10 cellular contexts compared by ENCODE assay signal in the genomic region with DNA sequence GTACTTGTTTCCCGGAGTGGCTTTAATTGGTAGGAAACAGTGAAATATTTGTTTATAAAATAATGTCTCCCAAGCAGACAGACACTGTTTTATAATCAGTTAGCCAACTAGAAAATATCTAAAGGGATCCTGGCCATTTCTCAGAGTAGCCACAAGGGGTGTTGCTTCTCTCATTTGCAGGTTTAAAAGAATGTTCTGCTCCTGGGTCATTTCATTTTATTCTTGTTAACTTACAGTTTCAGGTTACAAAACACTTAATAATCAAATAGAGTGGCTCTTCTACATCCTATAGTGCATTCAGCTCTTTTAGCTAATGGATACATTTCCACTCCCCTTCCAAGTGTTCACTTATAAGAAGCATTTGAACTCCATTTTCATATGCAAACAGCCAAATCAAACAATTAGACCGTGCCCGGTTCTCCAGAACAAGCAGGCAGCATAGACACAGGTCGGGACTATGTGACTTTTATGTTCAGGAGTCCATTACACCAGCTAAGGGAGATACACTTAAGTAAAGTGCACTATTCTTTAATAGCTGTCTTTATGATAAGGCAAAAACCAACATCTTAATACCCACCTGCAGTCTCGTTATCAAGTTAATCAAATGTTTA.
DNase-seq lines count a peak whose midpoint lies in the region; ATAC-seq and TF ChIP-seq lines count a peak whose summit lies in the region.
"Had no signal": no experiment of that assay in that cellular context is flagged by ENCODE, and none has a peak within 500 bp of the region (broad histone marks: within the 10 kb centered on the region; RNA-seq: fewer than 3 reads in every experiment).

No MANE protein-coding gene starts in this region.

- no peak overlapping the region for H3K27ac Mint-ChIP-seq in activated CD4-positive, alpha-beta T cell treated with anti-CD3 and anti-CD28 coated beads, Interleukin-2, amount 10 ng/mL, durations not matched to agents 24 days and 14 days

- intact Hi-C loops in sciatic nerve (cut with DNase I) = no loop called here
- intact Hi-C loops in activated CD4-positive, alpha-beta T cell treated with anti-CD3 and anti-CD28 coated beads, Interleukin-2, amount 10 ng/mL, durations not matched to agents 24 days and 14 days (cut with micrococcal nuclease) = no loop called here

- no peak overlapping the region for H3K4me3 ChIP-seq in retinal pigment epithelial cell (ENCODE audit: low read length)
- H3K4me3 ChIP-seq: SJSA1, spleen had no signal

- no peak overlapping the region for H3K4me3 Mint-ChIP-seq in activated CD4-positive, alpha-beta T cell treated with anti-CD3 and anti-CD28 coated beads, Interleukin-2, amount 10 ng/mL, durations not matched to agents 24 days and 14 days

- H3K9me3 Mint-ChIP-seq in activated CD4-positive, alpha-beta T cell treated with anti-CD3 and anti-CD28 coated beads, Interleukin-2, amount 10 ng/mL, durations not matched to agents 24 days and 14 days = no peaks in the 10 kb centered on the region

- DNase-seq in GM13976 (ENCODE audit: low spot score) (peak; percentile 42), NCI-H510A treated with DMSO at 0.1 percent for 48 hours (lab: John Stamatoyannopoulos, UW) (peak; percentile 94), dermis blood vessel endothelial cell (peak; percentile 19), retinal pigment epithelial cell (ENCODE audit: low read depth) (no peak), Kasumi-1 (lab: John Stamatoyannopoulos, UW) (no peak), sciatic nerve (ENCODE audit: low spot score) (no peak)
- DNase-seq in activated CD4-positive, alpha-beta T cell treated with anti-CD3 and anti-CD28 coated beads, Interleukin-2, amount 10 ng/mL, durations not matched to agents 24 days and 14 days = no peak
- DNase-seq: spleen had no signal

- peaks cover 2% of the 10 kb centered on the region for H3K27me3 Mint-ChIP-seq in activated CD4-positive, alpha-beta T cell treated with anti-CD3 and anti-CD28 coated beads, Interleukin-2, amount 10 ng/mL, durations not matched to agents 24 days and 14 days

- TF ChIP-seq CTCF in GM13976 (IDR thresholded peaks at IDR 0.05; ENCODE audit: borderline replicate concordance, control extremely low read depth, extremely low read depth, insufficient read depth, missing control alignments) (no peak), retinal pigment epithelial cell (conservative IDR thresholded peaks at IDR 0.05; ENCODE audit: low read depth, low read length) (peak; percentile 72)

- H3K4me1 Mint-ChIP-seq in activated CD4-positive, alpha-beta T cell treated with anti-CD3 and anti-CD28 coated beads, Interleukin-2, amount 10 ng/mL, durations not matched to agents 24 days and 14 days = no peaks in the 10 kb centered on the region

- H3K36me3 Mint-ChIP-seq in activated CD4-positive, alpha-beta T cell treated with anti-CD3 and anti-CD28 coated beads, Interleukin-2, amount 10 ng/mL, durations not matched to agents 24 days and 14 days (ENCODE audit: low read depth) = no peaks in the 10 kb centered on the region

- ATAC-seq in sciatic nerve = no peak
- ATAC-seq in HG02885 (IDR thresholded peaks at IDR 0.05; ENCODE audit: poor library complexity, unreplicated experiment) = no peak

- in situ Hi-C loops in GM13976 (cut with MboI; ENCODE audit: low sequenced_read_pairs, unreplicated experiment) = no loop called here

Comparison
In these comparisons a context has a peak if more than half of its experiments do, and no peak if none do; other contexts are left out.
1. DNase-seq: peak in GM13976 (single experiment), NCI-H510A treated with DMSO at 0.1 percent for 48 hours (single experiment) and dermis blood vessel endothelial cell (single experiment); none in retinal pigment epithelial cell (single experiment), Kasumi-1 (0 of 2), sciatic nerve (single experiment) and activated CD4-positive, alpha-beta T cell treated with anti-CD3 and anti-CD28 coated beads, Interleukin-2, amount 10 ng/mL, durations not matched to agents 24 days and 14 days (single experiment).